ENCODE assay signal across 11 cellular contexts in genomic region chr1:207861442-207862177, GRCh38. TPM values are rescaled to one million over a fixed set of nuclear protein-coding genes. Genes with fewer than 3 reads are reported as not detected.
DNase-seq lines count a peak whose midpoint lies in the region; ATAC-seq and TF ChIP-seq lines count a peak whose summit lies in the region.
"Had no signal": no experiment of that assay in that cellular context is flagged by ENCODE, and none has a peak within 500 bp of the region (broad histone marks: within the 10 kb centered on the region; RNA-seq: fewer than 3 reads in every experiment).

No MANE protein-coding gene starts in this region.

- DNase-seq in NOMO-1 treated with DMSO at 0.1 percent for 48 hours (lab: John Stamatoyannopoulos, UW; ENCODE audit: unreplicated experiment) (peak; percentile 50), NOMO-1 treated with dmso at 0.1 percent for 144 hours (lab: John Stamatoyannopoulos, UW; ENCODE audit: unreplicated experiment) (no peak), T-helper 1 cell (peak in 3 of 5 donors; percentile 16 to 68 (median 28)), NCI-H1417 (lab: John Stamatoyannopoulos, UW) (no peak), A673 (ENCODE audit: low spot score) (no peak)
- DNase-seq in central memory CD8-positive, alpha-beta T cell (ENCODE audit: low spot score in 2 of 2), result peak in 1 of 2 donors; percentile 40
- peak in 1 of 2 donors; percentile 66 for DNase-seq in stimulated activated naive CD8-positive, alpha-beta T cell treated with anti-CD3 and anti-CD28 coated beads, Interleukin-15, amount 100 ng/mL, for 72 hours
- DNase-seq: heart left ventricle had no signal

- no peaks in the 10 kb centered on the region for H3K27me3 Mint-ChIP-seq in central memory CD8-positive, alpha-beta T cell
- no peaks in the 10 kb centered on the region for H3K27me3 Mint-ChIP-seq in stimulated activated naive CD8-positive, alpha-beta T cell treated with anti-CD3 and anti-CD28 coated beads, Interleukin-15, amount 100 ng/mL, for 72 hours

- H3K36me3 ChIP-seq in A673 (ENCODE audit: insufficient read depth, low read length, poor library complexity, severe bottlenecking), result no peaks in the 10 kb centered on the region
- H3K36me3 ChIP-seq: adrenal gland had no signal

- no peak overlapping the region for H3K27ac ChIP-seq in A673 (ENCODE audit: low read depth, low read length, poor library complexity, severe bottlenecking)
- H3K27ac ChIP-seq: A549 had no signal

- peak overlapping the region; percentile 62 for H3K4me3 Mint-ChIP-seq in central memory CD8-positive, alpha-beta T cell
- H3K4me3 Mint-ChIP-seq in stimulated activated naive CD8-positive, alpha-beta T cell treated with anti-CD3 and anti-CD28 coated beads, Interleukin-15, amount 100 ng/mL, for 72 hours, result peak overlapping the region; percentile 74 to 84

- no peaks in the 10 kb centered on the region for H3K9me3 ChIP-seq in A673 (ENCODE audit: low read depth, low read length, poor library complexity, severe bottlenecking)
- H3K9me3 ChIP-seq: A549, adrenal gland, heart left ventricle had no signal

- ATAC-seq in central memory CD8-positive, alpha-beta T cell (replicated peaks; ENCODE audit: extremely low read depth, poor library complexity, severe bottlenecking), result peak; percentile 83
- peak; percentile 88 for ATAC-seq in stimulated activated naive CD8-positive, alpha-beta T cell treated with anti-CD3 and anti-CD28 coated beads, Interleukin-15, amount 100 ng/mL, for 72 hours
- ATAC-seq in HG02610 (IDR thresholded peaks at IDR 0.05; ENCODE audit: unreplicated experiment), result no peak
- ATAC-seq: A549, heart left ventricle had no signal

- H3K27me3 ChIP-seq in A673 (replicated peaks; ENCODE audit: insufficient read depth, low read depth, low read length, poor library complexity), result no peaks in the 10 kb centered on the region
- H3K27me3 ChIP-seq: adrenal gland, heart left ventricle had no signal

- H3K27ac Mint-ChIP-seq in central memory CD8-positive, alpha-beta T cell (ENCODE audit: low read depth), result no peak overlapping the region
- peak overlapping the region; percentile 84 to 88 for H3K27ac Mint-ChIP-seq in stimulated activated naive CD8-positive, alpha-beta T cell treated with anti-CD3 and anti-CD28 coated beads, Interleukin-15, amount 100 ng/mL, for 72 hours

- TF ChIP-seq CTCF in A673 (conservative IDR thresholded peaks at IDR 0.05; ENCODE audit: low read depth, low read length), result no peak

- BruUV-seq in A673 (replicated peaks; lab: Mats Ljungman, UMichigan), result no TSS peak

- peaks cover 60% of the 10 kb centered on the region for H3K4me1 Mint-ChIP-seq in central memory CD8-positive, alpha-beta T cell
- peaks cover 64% of the 10 kb centered on the region for H3K4me1 Mint-ChIP-seq in stimulated activated naive CD8-positive, alpha-beta T cell treated with anti-CD3 and anti-CD28 coated beads, Interleukin-15, amount 100 ng/mL, for 72 hours

- no peak overlapping the region for H3K4me3 ChIP-seq in A673 (ENCODE audit: low read depth, low read length, poor library complexity, severe bottlenecking)
- H3K4me3 ChIP-seq: A549, adrenal gland, heart left ventricle had no signal

- POLR2A ChIA-PET in A673 (lab: Charles Lee; ENCODE audit: low non-redundant PET), result no interaction called here

- intact Hi-C loops in A673 (cut with micrococcal nuclease; ENCODE audit: unreplicated experiment), result no loop called here

- CTCF ChIA-PET in A673 (lab: Charles Lee), result no interaction called here

- H3K9me3 Mint-ChIP-seq in central memory CD8-positive, alpha-beta T cell, result no peaks in the 10 kb centered on the region
- H3K9me3 Mint-ChIP-seq in stimulated activated naive CD8-positive, alpha-beta T cell treated with anti-CD3 and anti-CD28 coated beads, Interleukin-15, amount 100 ng/mL, for 72 hours, result no peaks in the 10 kb centered on the region

- H3K36me3 Mint-ChIP-seq in central memory CD8-positive, alpha-beta T cell (ENCODE audit: insufficient read depth), result peaks cover 28% of the 10 kb centered on the region

- no peaks in the 10 kb centered on the region for H3K4me1 ChIP-seq in A673 (ENCODE audit: insufficient read depth, low read length, poor library complexity, severe bottlenecking)

RNA-seq across cellular contexts. Expression of gene CD34, which starts 49.3 kb away (rescaled TPM):
- not detected in 2 replicates for total RNA-seq in A673 (2021)

Comparison
In these comparisons a context has a peak if more than half of its experiments do, and no peak if none do; other contexts are left out.
1. DNase-seq: peak in NOMO-1 treated with DMSO at 0.1 percent for 48 hours (single experiment) and T-helper 1 cell (3 of 5); none in NOMO-1 treated with dmso at 0.1 percent for 144 hours (single experiment), NCI-H1417 (0 of 3) and A673 (single experiment).